ENCODE assay signal across 10 cellular contexts in genomic region chr19:3108775-3109174, GRCh38. TPM values are rescaled to one million over a fixed set of nuclear protein-coding genes. Genes with fewer than 3 reads are reported as not detected.
DNase-seq lines count a peak whose midpoint lies in the region; ATAC-seq, FAIRE-seq and TF ChIP-seq lines count a peak whose summit lies in the region.
"Had no signal": no experiment of that assay in that cellular context is flagged by ENCODE, and none has a peak within 500 bp of the region (broad histone marks: within the 10 kb centered on the region; RNA-seq: fewer than 3 reads in every experiment).

No MANE protein-coding gene starts in this region.

- TF ChIP-seq RAD21 in HepG2 (CRISPR knock-in tag; IDR thresholded peaks at IDR 0.05) = peak; percentile 66

- WGBS in HepG2 (ENCODE audit: low lambda C conversion rate) = no CpG with 5 or more reads among the region's 5 CpGs

- FAIRE-seq in HepG2 (lab: Jason Lieb, UNC) = peak; percentile 80
- FAIRE-seq: G401.6, islet of Langerhans had no signal

- H3K9me3 ChIP-seq in HepG2 (ENCODE audit: low read length) = no peaks in the 10 kb centered on the region

- H3K27me3 ChIP-seq in HepG2 (ENCODE audit: control insufficient read depth in 1 of 2, insufficient read depth in 2 of 2, low read length in 2 of 2) = no peaks in the 10 kb centered on the region

- no peak for TF ChIP-seq POLR2A in HepG2 (IDR thresholded peaks at IDR 0.05; ENCODE audit: insufficient read depth in 1 of 2, low read depth in 2 of 2, low read length in 2 of 2)

- ATAC-seq in activated CD4-positive, CD25-positive, alpha-beta regulatory T cell treated with anti-CD3 and anti-CD28 coated beads, Interleukin-2, amount 50 U/mL, for 24 hours = peak; percentile 65 to 76
- ATAC-seq in HepG2 (peak; percentile 65), HG03039 (IDR thresholded peaks at IDR 0.05; ENCODE audit: unreplicated experiment) (no peak)

- no peak overlapping the region for H3K9ac ChIP-seq in HepG2 (ENCODE audit: insufficient read depth, low read depth, low read length)

- H3K36me3 ChIP-seq in HepG2 (replicated peaks in 1 of 2; ENCODE audit: control insufficient read depth in 1 of 2, insufficient read depth in 2 of 2, low read length in 2 of 2) = peaks cover 4 to 16% of the 10 kb centered on the region in 2 experiments; a peak in 4 of 5 replicates

- intact Hi-C loops in HepG2 (cut with micrococcal nuclease; ENCODE audit: unreplicated experiment) = loop anchor here (1.0 kb wide), 1 partner anchor 146 kb away; no protein-coding TSS in a partner anchor

- TF ChIP-seq EP300 in HepG2 (IDR thresholded peaks at IDR 0.05; ENCODE audit: low read depth in 2 of 2, low read length in 2 of 2) = no peak
- TF ChIP-seq EP300 in HepG2 (CRISPR knock-in tag; IDR thresholded peaks at IDR 0.05; ENCODE audit: borderline replicate concordance) = no peak

- TF ChIP-seq CTCF in cardiac fibroblast (IDR thresholded peaks at IDR 0.05; ENCODE audit: low read depth, low read length) (peak; percentile 95), HepG2 (CRISPR knock-in tag; IDR thresholded peaks at IDR 0.05) (peak; percentile 86)

- POLR2A ChIA-PET in HepG2 (lab: Yijun Ruan, JAX) = interaction anchor here (0.7 to 1.5 kb wide), 4 partner anchors 11 to 146 kb away, joined by 3 to 6 read pairs (median 4); no protein-coding TSS in a partner anchor

- in situ Hi-C loops in HepG2 (cut with HindIII; ENCODE audit: extremely low pct_ligation_motif_present, low pct_unique_long_range_greater_than_20kb) = loop anchor here (5.0 kb wide), 1 partner anchor 151 kb away; no protein-coding TSS in a partner anchor

- no peak overlapping the region for H3K27ac ChIP-seq in HepG2 (ENCODE audit: extremely low read length, insufficient read depth, low read length)

- H3K4me3 ChIP-seq in cardiac fibroblast (replicated peaks in 1 of 2; ENCODE audit: low read depth in 2 of 2, low read length in 2 of 2) (no peak overlapping the region), HepG2 (replicated peaks in 1 of 3; ENCODE audit: insufficient read depth in 1 of 3, low read depth in 2 of 3, low read length in 3 of 3) (no peak overlapping the region)

- H3K4me2 ChIP-seq in HepG2 (ENCODE audit: low read depth, low read length) = no peak overlapping the region

- H2AFZ ChIP-seq in HepG2 (ENCODE audit: low read length) = no peak overlapping the region

- peaks cover 26% of the 10 kb centered on the region; the same call in 1 of the 2 replicates for H4K20me1 ChIP-seq in HepG2 (ENCODE audit: insufficient read depth, low read length)

- peaks cover 26% of the 10 kb centered on the region for H3K4me1 ChIP-seq in HepG2 (ENCODE audit: insufficient read depth, low read length)

- DNase-seq in NCI-H2227 (lab: John Stamatoyannopoulos, UW; ENCODE audit: unreplicated experiment) (peak; percentile 48), NCI-H2227 treated with DMSO at 0.1 percent for 48 hours (lab: John Stamatoyannopoulos, UW) (no peak), NCI-H2029 treated with DMSO at 0.1 percent for 48 hours (lab: John Stamatoyannopoulos, UW) (peak; percentile 34), cardiac fibroblast (ENCODE audit: low read depth in 2 of 2) (peak; percentile 65 to 70), HepG2 (ENCODE audit: low spot score) (peak; percentile 52)
- peak; percentile 50 to 63 for DNase-seq in stimulated activated CD8-positive, alpha-beta memory T cell treated with anti-CD3 and anti-CD28 coated beads, Interleukin-15, amount 100 ng/mL, for 48 hours (ENCODE audit: low read depth in 2 of 2)

- BruUV-seq in HepG2 (replicated peaks; lab: Mats Ljungman, UMichigan) = no TSS peak

- CTCF ChIA-PET in HepG2 (lab: Yijun Ruan, JAX; ENCODE audit: low intra/inter-chr PET ratio, low total read pairs) = interaction anchor here (1.0 to 1.5 kb wide), 3 partner anchors 32 to 158 kb away, joined by 3 to 23 read pairs (median 14); no protein-coding TSS in a partner anchor

- peaks cover 45% of the 10 kb centered on the region for H3K79me2 ChIP-seq in HepG2 (ENCODE audit: insufficient read depth, low read length)

TF ChIP-seq in HepG2, 621 proteins besides CTCF, POLR2A, EP300 and RAD21 (continues in another document):
- TF ChIP-seq, protein P1, sequence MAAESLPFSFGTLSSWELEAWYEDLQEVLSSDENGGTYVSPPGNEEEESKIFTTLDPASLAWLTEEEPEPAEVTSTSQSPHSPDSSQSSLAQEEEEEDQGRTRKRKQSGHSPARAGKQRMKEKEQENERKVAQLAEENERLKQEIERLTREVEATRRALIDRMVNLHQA (CRISPR knock-in tag; IDR thresholded peaks at IDR 0.05) = no peak

RNA-seq across cellular contexts. Expression of gene GNA11, which starts 14.6 kb away (rescaled TPM):
- total RNA-seq in HepG2 (2016; rRNA removed; fragmentation: Illumina TruSeq; extraction: Trizol) = 18.8 and 26.8 TPM in 2 replicates
- 4.5 and 5.5 TPM in 2 replicates for total RNA-seq in HepG2 (2016; cell fraction: cytosol; rRNA removed; fragmentation: Illumina TruSeq; extraction: Trizol; ENCODE audit: low read depth)
- total RNA-seq in HepG2 (2016; cell fraction: insoluble cytoplasmic fraction; rRNA removed; fragmentation: Illumina TruSeq; extraction: Trizol) = 16.2 and 28.2 TPM in 2 replicates
- total RNA-seq in HepG2 (2016; cell fraction: membrane; rRNA removed; fragmentation: Illumina TruSeq; extraction: Trizol) = 20.2 and 20.3 TPM in 2 replicates
- 13.2 and 15.8 TPM in 2 replicates for total RNA-seq in HepG2 (2016; cell fraction: nucleus; rRNA removed; fragmentation: Illumina TruSeq; extraction: Trizol)
- polyA plus RNA-seq in HepG2 (2011; rRNA removed) = 16.0 and 16.8 TPM in 2 replicates
- polyA plus RNA-seq in HepG2 (2011; cell fraction: cytosol; rRNA removed) = 18.0 and 19.4 TPM in 2 replicates
- 24.5 and 30.8 TPM in 2 replicates for polyA plus RNA-seq in HepG2 (2011; cell fraction: nucleus; rRNA removed)
- 21.5 and 25.5 TPM in 2 replicates for polyA plus RNA-seq in HepG2 (2012)
- 4.2 and 4.6 TPM in 2 replicates for polyA plus RNA-seq in HepG2 (2016; cell fraction: cytosol; fragmentation: Illumina TruSeq; extraction: Trizol; ENCODE audit: low read depth)
- 25.9 and 33.9 TPM in 2 replicates for polyA plus RNA-seq in HepG2 (2016; cell fraction: insoluble cytoplasmic fraction; fragmentation: Illumina TruSeq; extraction: Trizol; ENCODE audit: low read depth)
- polyA plus RNA-seq in HepG2 (2016; cell fraction: membrane; fragmentation: Illumina TruSeq; extraction: Trizol; ENCODE audit: low read depth) = 14.1 and 15.9 TPM in 2 replicates
- 31.1 and 31.9 TPM in 2 replicates for polyA plus RNA-seq in HepG2 (2016; cell fraction: nucleus; fragmentation: Illumina TruSeq; extraction: Trizol; ENCODE audit: insufficient read depth, low read depth)
- polyA minus RNA-seq in HepG2 (2011; rRNA and poly(A)+ RNA removed; ENCODE audit: low replicate concordance) = 36.6 and 52.6 TPM in 2 replicates
- 10.8 and 16.8 TPM in 2 replicates for polyA minus RNA-seq in HepG2 (2011; cell fraction: cytosol; rRNA and poly(A)+ RNA removed)
- 6.7 and 7.1 TPM in 2 replicates for polyA minus RNA-seq in HepG2 (2011; cell fraction: nucleus; rRNA and poly(A)+ RNA removed)

RNA-seq across cellular contexts. Expression of gene GNA15, which starts 27.1 kb away (rescaled TPM):
- total RNA-seq in HepG2 (2016; rRNA removed; fragmentation: Illumina TruSeq; extraction: Trizol) = not detected in 2 replicates
- not detected in 2 replicates for total RNA-seq in HepG2 (2016; cell fraction: cytosol; rRNA removed; fragmentation: Illumina TruSeq; extraction: Trizol; ENCODE audit: low read depth)
- not detected in 2 replicates for total RNA-seq in HepG2 (2016; cell fraction: insoluble cytoplasmic fraction; rRNA removed; fragmentation: Illumina TruSeq; extraction: Trizol)
- not detected in 2 replicates for total RNA-seq in HepG2 (2016; cell fraction: membrane; rRNA removed; fragmentation: Illumina TruSeq; extraction: Trizol)
- not detected in 2 replicates for total RNA-seq in HepG2 (2016; cell fraction: nucleus; rRNA removed; fragmentation: Illumina TruSeq; extraction: Trizol)
- polyA plus RNA-seq in HepG2 (2011; rRNA removed) = not detected in 2 replicates
- polyA plus RNA-seq in HepG2 (2011; cell fraction: cytosol; rRNA removed) = 0.04 TPM in 1 of 2 replicates, not detected in the other
- polyA plus RNA-seq in HepG2 (2011; cell fraction: nucleus; rRNA removed) = not detected in 2 replicates
- not detected in 2 replicates for polyA plus RNA-seq in HepG2 (2012)
- not detected in 2 replicates for polyA plus RNA-seq in HepG2 (2016; cell fraction: cytosol; fragmentation: Illumina TruSeq; extraction: Trizol; ENCODE audit: low read depth)
- polyA plus RNA-seq in HepG2 (2016; cell fraction: insoluble cytoplasmic fraction; fragmentation: Illumina TruSeq; extraction: Trizol; ENCODE audit: low read depth) = not detected in 2 replicates
- polyA plus RNA-seq in HepG2 (2016; cell fraction: membrane; fragmentation: Illumina TruSeq; extraction: Trizol; ENCODE audit: low read depth) = 0.08 TPM in 1 of 2 replicates, not detected in the other
- 0.22 TPM in 1 of 2 replicates, not detected in the other for polyA plus RNA-seq in HepG2 (2016; cell fraction: nucleus; fragmentation: Illumina TruSeq; extraction: Trizol; ENCODE audit: insufficient read depth, low read depth)
- polyA minus RNA-seq in HepG2 (2011; rRNA and poly(A)+ RNA removed; ENCODE audit: low replicate concordance) = 0.10 and 0.61 TPM in 2 replicates
- polyA minus RNA-seq in HepG2 (2011; cell fraction: cytosol; rRNA and poly(A)+ RNA removed) = not detected in 2 replicates
- polyA minus RNA-seq in HepG2 (2011; cell fraction: nucleus; rRNA and poly(A)+ RNA removed) = not detected in 2 replicates

RNA-seq across cellular contexts. Expression of gene TLE5, which starts 46.5 kb away (rescaled TPM):
- 51.6 and 62.8 TPM in 2 replicates for total RNA-seq in HepG2 (2016; rRNA removed; fragmentation: Illumina TruSeq; extraction: Trizol)
- total RNA-seq in HepG2 (2016; cell fraction: cytosol; rRNA removed; fragmentation: Illumina TruSeq; extraction: Trizol; ENCODE audit: low read depth) = 148 and 187 TPM in 2 replicates
- 41.9 and 63.2 TPM in 2 replicates for total RNA-seq in HepG2 (2016; cell fraction: insoluble cytoplasmic fraction; rRNA removed; fragmentation: Illumina TruSeq; extraction: Trizol)
- total RNA-seq in HepG2 (2016; cell fraction: membrane; rRNA removed; fragmentation: Illumina TruSeq; extraction: Trizol) = 155 and 189 TPM in 2 replicates
- 29.0 and 32.6 TPM in 2 replicates for total RNA-seq in HepG2 (2016; cell fraction: nucleus; rRNA removed; fragmentation: Illumina TruSeq; extraction: Trizol)
- 189 and 246 TPM in 2 replicates for polyA plus RNA-seq in HepG2 (2011; rRNA removed)
- polyA plus RNA-seq in HepG2 (2011; cell fraction: cytosol; rRNA removed) = 170 and 253 TPM in 2 replicates
- polyA plus RNA-seq in HepG2 (2011; cell fraction: nucleus; rRNA removed) = 312 and 359 TPM in 2 replicates
- 157 and 182 TPM in 2 replicates for polyA plus RNA-seq in HepG2 (2012)
- polyA plus RNA-seq in HepG2 (2016; cell fraction: cytosol; fragmentation: Illumina TruSeq; extraction: Trizol; ENCODE audit: low read depth) = 365 and 380 TPM in 2 replicates
- 90.9 and 108 TPM in 2 replicates for polyA plus RNA-seq in HepG2 (2016; cell fraction: insoluble cytoplasmic fraction; fragmentation: Illumina TruSeq; extraction: Trizol; ENCODE audit: low read depth)
- 308 and 330 TPM in 2 replicates for polyA plus RNA-seq in HepG2 (2016; cell fraction: membrane; fragmentation: Illumina TruSeq; extraction: Trizol; ENCODE audit: low read depth)
- polyA plus RNA-seq in HepG2 (2016; cell fraction: nucleus; fragmentation: Illumina TruSeq; extraction: Trizol; ENCODE audit: insufficient read depth, low read depth) = 105 and 117 TPM in 2 replicates
- polyA minus RNA-seq in HepG2 (2011; rRNA and poly(A)+ RNA removed; ENCODE audit: low replicate concordance) = 213 and 462 TPM in 2 replicates
- 159 and 180 TPM in 2 replicates for polyA minus RNA-seq in HepG2 (2011; cell fraction: cytosol; rRNA and poly(A)+ RNA removed)
- 36.2 and 46.2 TPM in 2 replicates for polyA minus RNA-seq in HepG2 (2011; cell fraction: nucleus; rRNA and poly(A)+ RNA removed)
